In the genomic region with DNA sequence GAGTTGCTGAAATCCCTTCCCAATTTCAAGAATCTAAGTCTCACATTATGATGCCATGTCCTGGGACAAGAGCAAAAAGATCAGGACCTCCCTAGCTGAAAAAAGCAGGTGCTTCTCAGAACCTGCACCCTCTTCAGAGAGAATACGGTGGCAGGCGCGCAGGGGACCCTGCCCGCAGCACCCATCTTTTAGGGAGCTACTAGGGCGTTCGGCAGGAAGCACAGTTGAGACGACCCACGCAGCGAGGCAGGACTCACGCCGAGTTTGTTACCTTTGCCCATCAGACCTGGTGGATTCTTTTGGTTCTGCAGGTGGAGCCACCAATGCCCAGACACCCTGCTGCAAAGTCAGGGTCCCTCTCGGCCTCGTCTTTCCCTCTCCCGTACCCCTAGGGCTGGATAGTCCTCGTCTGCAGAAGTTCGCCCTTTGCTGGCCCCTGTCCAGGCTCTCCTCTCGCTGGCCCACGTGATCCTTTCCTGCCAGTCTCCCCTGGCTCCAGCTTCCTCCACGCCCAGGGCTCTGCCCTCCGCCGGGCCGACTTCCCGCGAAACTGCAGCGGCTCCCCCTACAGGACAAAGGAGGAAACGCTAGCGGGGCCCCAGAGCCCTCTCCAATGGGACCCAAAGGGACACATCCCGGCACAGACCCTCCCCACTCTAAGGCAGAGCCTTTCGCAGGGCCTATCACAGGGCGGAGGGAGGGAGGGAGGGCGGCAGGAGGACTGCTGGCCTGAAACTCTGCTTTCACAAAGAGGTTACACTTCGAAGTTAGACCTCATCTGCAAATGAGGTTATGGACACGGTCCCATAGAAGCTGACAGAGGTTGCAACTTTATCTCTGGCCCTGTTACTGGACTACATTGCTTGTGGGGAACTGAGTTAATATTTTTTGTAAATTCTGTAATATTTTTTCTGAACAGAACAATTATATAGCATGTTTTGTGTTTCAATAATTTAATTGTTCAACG, we compare ENCODE assay signal across 8 cellular contexts. TPM values are rescaled to one million over a fixed set of nuclear protein-coding genes. Genes with fewer than 3 reads are reported as not detected.
A peak's percentile ranks its signal among the peaks of the same experiment; 100 is the strongest.
DNase-seq lines count a peak whose midpoint lies in the region; ATAC-seq and TF ChIP-seq lines count a peak whose summit lies in the region.

No MANE protein-coding gene starts in this region.

- DNase-seq in AG04450 (ENCODE audit: low read depth, low spot score): peak; percentile 27
- peak; percentile 85 for DNase-seq in Karpas-422
- peak; percentile 9 for DNase-seq in T-helper 22 cell (ENCODE audit: low read depth)
- peak in 1 of 2 donors; percentile 76 for DNase-seq in ascending aorta (ENCODE audit: low spot score in 2 of 2)
- peak; percentile 87 for DNase-seq in hepatocyte (ENCODE audit: low spot score)
- no peak for DNase-seq in cortex of kidney (lab: John Stamatoyannopoulos, UW)

- H3K27me3 ChIP-seq in AG04450 (ENCODE audit: control insufficient read depth, insufficient read depth, low read length): peaks cover 8% of the 10 kb centered on the region
- H3K27me3 ChIP-seq in Karpas-422 (ENCODE audit: low read length): no peaks in the 10 kb centered on the region
- no peaks in the 10 kb centered on the region for H3K27me3 ChIP-seq in ascending aorta
- no peaks in the 10 kb centered on the region for H3K27me3 ChIP-seq in hepatocyte
- H3K27me3 ChIP-seq in skeletal muscle satellite cell (ENCODE audit: control insufficient read depth, insufficient read depth, low read length): peaks cover 45% of the 10 kb centered on the region

- H3K79me2 ChIP-seq in Karpas-422 (ENCODE audit: low read length): no peaks in the 10 kb centered on the region
- H3K79me2 ChIP-seq in hepatocyte: no peaks in the 10 kb centered on the region

- POLR2A ChIA-PET in AG04450 (lab: Yijun Ruan, JAX): no interaction called here

- H3K36me3 ChIP-seq in Karpas-422 (ENCODE audit: insufficient read depth, low read length) (no peaks in the 10 kb centered on the region), ascending aorta (no peaks in the 10 kb centered on the region), hepatocyte (replicated peaks; ENCODE audit: insufficient read depth, low read depth) (no peaks in the 10 kb centered on the region), skeletal muscle satellite cell (ENCODE audit: insufficient read depth, low read length) (no peaks in the 10 kb centered on the region)

- no peak overlapping the region for H2AFZ ChIP-seq in Karpas-422 (ENCODE audit: low read length)
- H2AFZ ChIP-seq in hepatocyte: no peak overlapping the region

- TF ChIP-seq CTCF in AG04450 (IDR thresholded peaks at IDR 0.05; ENCODE audit: low read depth, low read length) (peak; percentile 81), ascending aorta (IDR thresholded peaks at IDR 0.05) (peak; percentile 63 to 90 (median 84)), hepatocyte (IDR thresholded peaks at IDR 0.05; ENCODE audit: poor library complexity) (peak; percentile 67)

- 41% methylated on average over 30 of the region's 34 CpGs for WGBS in hepatocyte (ENCODE audit: low lambda C conversion rate, missing lambda C conversion rate)

- H3K4me1 ChIP-seq in Karpas-422 (ENCODE audit: low read length): no peaks in the 10 kb centered on the region
- no peaks in the 10 kb centered on the region for H3K4me1 ChIP-seq in ascending aorta
- H3K4me1 ChIP-seq in hepatocyte (ENCODE audit: insufficient read depth): no peaks in the 10 kb centered on the region
- H3K4me1 ChIP-seq in skeletal muscle satellite cell (ENCODE audit: control insufficient read depth, insufficient read depth, low read length): peaks cover 6% of the 10 kb centered on the region

- H3K4me2 ChIP-seq in Karpas-422 (ENCODE audit: low read depth, low read length, poor library complexity, severe bottlenecking): no peak overlapping the region
- peak overlapping the region; percentile 62 for H3K4me2 ChIP-seq in hepatocyte
- peak overlapping the region; percentile 70 for H3K4me2 ChIP-seq in skeletal muscle satellite cell (ENCODE audit: low read length)

- intact Hi-C loops in ascending aorta (cut with DNase I): loop anchor here (5.0 kb wide), 1 partner anchor 120 kb away; no protein-coding TSS in a partner anchor

- H4K20me1 ChIP-seq in Karpas-422 (ENCODE audit: insufficient read depth, low read depth, low read length): no peaks in the 10 kb centered on the region
- no peaks in the 10 kb centered on the region for H4K20me1 ChIP-seq in hepatocyte (ENCODE audit: insufficient read depth, poor library complexity, severe bottlenecking)

- CTCF ChIA-PET in AG04450 (lab: Charles Lee): interaction anchor here (0.6 to 3.6 kb wide), 39 partner anchors 8 to 370 kb away, joined by 3 to 36 read pairs (median 4); no protein-coding TSS in a partner anchor

- peak; percentile 46 for ATAC-seq in GM19324 (IDR thresholded peaks at IDR 0.05; ENCODE audit: low FRiP score, unreplicated experiment)

- no peak overlapping the region for H3K9ac ChIP-seq in Karpas-422 (ENCODE audit: low read length)
- no peak overlapping the region for H3K9ac ChIP-seq in skeletal muscle satellite cell (ENCODE audit: low read depth, low read length)

- no peak overlapping the region for H3K27ac ChIP-seq in AG04450 (ENCODE audit: low read depth, low read length)
- no peak overlapping the region for H3K27ac ChIP-seq in Karpas-422 (ENCODE audit: low read length)
- no peak overlapping the region for H3K27ac ChIP-seq in ascending aorta
- no peak overlapping the region for H3K27ac ChIP-seq in hepatocyte

- peaks cover 3% of the 10 kb centered on the region for H3K9me3 ChIP-seq in AG04450 (ENCODE audit: control insufficient read depth, insufficient read depth, low read length)
- H3K9me3 ChIP-seq in Karpas-422 (ENCODE audit: low read length): no peaks in the 10 kb centered on the region
- H3K9me3 ChIP-seq in ascending aorta: no peaks in the 10 kb centered on the region
- no peaks in the 10 kb centered on the region for H3K9me3 ChIP-seq in hepatocyte (ENCODE audit: low read depth)
- H3K9me3 ChIP-seq in skeletal muscle satellite cell (replicated peaks; ENCODE audit: low read length): no peaks in the 10 kb centered on the region

- no peak overlapping the region for H3K4me3 ChIP-seq in AG04450 (ENCODE audit: low read depth, low read length)
- H3K4me3 ChIP-seq in Karpas-422 (ENCODE audit: low read length): no peak overlapping the region
- peak overlapping the region in 1 of 2 donors; percentile 23 for H3K4me3 ChIP-seq in ascending aorta
- H3K4me3 ChIP-seq in hepatocyte: no peak overlapping the region
- no peak overlapping the region for H3K4me3 ChIP-seq in skeletal muscle satellite cell (ENCODE audit: low read length)

- no peaks in the 10 kb centered on the region for H3K9me2 ChIP-seq in Karpas-422 (replicated peaks; ENCODE audit: insufficient read depth, low read length)
- no peaks in the 10 kb centered on the region for H3K9me2 ChIP-seq in hepatocyte (replicated peaks; ENCODE audit: insufficient read depth)

RNA-seq across cellular contexts. Expression of gene TMEM174, which starts 28.8 kb away (rescaled TPM):
- polyA plus RNA-seq in AG04450 (2011; rRNA removed) (not detected in 2 replicates), hepatocyte (not detected in 2 replicates)
- polyA minus RNA-seq in AG04450 (2011; rRNA and poly(A)+ RNA removed): not detected in 2 replicates
- total RNA-seq in Karpas-422 (2014; rRNA removed; shearing (Covaris generic); ENCODE audit: low replicate concordance): not detected in 2 replicates
- total RNA-seq in ascending aorta (not detected), hepatocyte (not detected in 2 replicates)
- not detected in 2 replicates for total RNA-seq in skeletal muscle satellite cell (2012; rRNA removed)
